ENCODE assay signal across 8 cellular contexts in genomic region chr2:188976545-188977268, GRCh38. TPM values are rescaled to one million over a fixed set of nuclear protein-coding genes. Genes with fewer than 3 reads are reported as not detected.
DNase-seq lines count a peak whose midpoint lies in the region; ATAC-seq and TF ChIP-seq lines count a peak whose summit lies in the region.

No MANE protein-coding gene starts in this region.

- peak; percentile 51 for DNase-seq in H4 (ENCODE audit: low spot score)
- DNase-seq in heart right ventricle = no peak
- DNase-seq in lower leg skin (ENCODE audit: low spot score in 2 of 2) = no peak
- DNase-seq in CD14-positive monocyte (ENCODE audit: low spot score) = no peak
- no peak for DNase-seq in GM19238 (ENCODE audit: insufficient read length, low spot score)

- intact Hi-C loops in heart right ventricle (cut with DNase I) (loop anchor here in 7 of 10 donors (5.0 to 10.0 kb wide), 10 partner anchors 39 to 454 kb away; no protein-coding TSS in a partner anchor), lower leg skin (cut with DNase I; ENCODE audit: low total_unique reads) (no loop called here), CD14-positive monocyte (cut with micrococcal nuclease) (no loop called here)

- no peaks in the 10 kb centered on the region for H3K4me1 Mint-ChIP-seq in CD14-positive monocyte

- H3K27me3 ChIP-seq in heart right ventricle (no peaks in the 10 kb centered on the region), skeletal muscle tissue (ENCODE audit: control insufficient read depth in 3 of 3, insufficient read depth in 3 of 3, low read length in 3 of 3) (peaks cover 0 to 2% (median 0%) of the 10 kb centered on the region in 3 donors)

- H3K9ac ChIP-seq in skeletal muscle tissue (ENCODE audit: low read depth in 1 of 3, low read length in 3 of 3) = peak overlapping the region; percentile 35 to 78 (median 47)

- H3K9me3 Mint-ChIP-seq in CD14-positive monocyte = peaks cover 0 to 2% (median 0%) of the 10 kb centered on the region in 7 donors

- peak; percentile 19 for ATAC-seq in SK-N-SH treated with all-trans-retinoic acid at 6 μM for 48 hours
- ATAC-seq in heart right ventricle = peak in 2 of 8 donors; percentile 20 to 45
- no peak for ATAC-seq in GM21515 (IDR thresholded peaks at IDR 0.05; ENCODE audit: unreplicated experiment)

- peak overlapping the region; percentile 49 to 87 (median 79) for H3K27ac ChIP-seq in heart right ventricle
- H3K27ac ChIP-seq in skeletal muscle tissue (ENCODE audit: low read depth, low read length) = peak overlapping the region; percentile 71

- no peak for TF ChIP-seq POLR2A in lower leg skin (IDR thresholded peaks at IDR 0.05)

- peaks cover 0 to under 1% (median 0%) of the 10 kb centered on the region in 9 donors for H3K4me1 ChIP-seq in heart right ventricle
- H3K4me1 ChIP-seq in skeletal muscle tissue (ENCODE audit: control insufficient read depth in 3 of 3, insufficient read depth in 3 of 3, low read length in 3 of 3) = no peaks in the 10 kb centered on the region

- H3K9me3 ChIP-seq in heart right ventricle = no peaks in the 10 kb centered on the region
- H3K9me3 ChIP-seq in skeletal muscle tissue (ENCODE audit: control insufficient read depth in 3 of 3, low read length in 3 of 3) = no peaks in the 10 kb centered on the region

- 49 to 61% methylated on average over 8 of the region's 8 CpGs for WGBS in heart right ventricle, 2 donors
- 32 to 35% methylated on average over 8 of the region's 8 CpGs for WGBS in lower leg skin, 2 donors

- H3K27ac Mint-ChIP-seq in CD14-positive monocyte = no peak overlapping the region

- no peak overlapping the region for H3K4me3 Mint-ChIP-seq in CD14-positive monocyte

- H3K36me3 Mint-ChIP-seq in CD14-positive monocyte = no peaks in the 10 kb centered on the region

- H3K36me3 ChIP-seq in heart right ventricle (no peaks in the 10 kb centered on the region), skeletal muscle tissue (ENCODE audit: control insufficient read depth in 3 of 3, insufficient read depth in 3 of 3, low read length in 3 of 3) (no peaks in the 10 kb centered on the region)

- H3K27me3 Mint-ChIP-seq in CD14-positive monocyte (ENCODE audit: low read depth in 3 of 3) = peaks cover 0 to 2% (median 0%) of the 10 kb centered on the region in 3 donors

- peak overlapping the region in 9 of 10 donors; percentile 35 to 60 (median 53) for H3K4me3 ChIP-seq in heart right ventricle
- H3K4me3 ChIP-seq in skeletal muscle tissue (ENCODE audit: low read length in 3 of 3) = peak overlapping the region; percentile 54 to 64 (median 55)
- H3K4me3 ChIP-seq in lower leg skin (ENCODE audit: low read depth, poor library complexity, severe bottlenecking) = no peak overlapping the region

- TF ChIP-seq CTCF in heart right ventricle (IDR thresholded peaks at IDR 0.05) = peak in 8 of 9 donors; percentile 28 to 61 (median 42)
- TF ChIP-seq CTCF in lower leg skin (IDR thresholded peaks at IDR 0.05) = no peak
- TF ChIP-seq CTCF in CD14-positive monocyte (IDR thresholded peaks at IDR 0.05) = no peak

TF ChIP-seq in SK-N-SH treated with all-trans-retinoic acid at 6 μM for 48 hours, 23 proteins besides CTCF, POLR2A, EP300 and RAD21:
- TF ChIP-seq ISL1 (CRISPR knock-in tag; IDR thresholded peaks at IDR 0.05) (peak; percentile 42), ZNF565 (CRISPR knock-in tag; conservative IDR thresholded peaks at IDR 0.05; ENCODE audit: low read depth) (no peak), PATZ1 (CRISPR knock-in tag; IDR thresholded peaks at IDR 0.05; ENCODE audit: borderline replicate concordance) (no peak)

RNA-seq across cellular contexts. Expression of gene COL3A1, which starts 2.5 kb away (rescaled TPM):
- total RNA-seq in H4 (2014; rRNA removed; shearing (Covaris generic)) = 70.4 and 74.5 TPM in 2 replicates
- 100 to 1,000 TPM in 3 of 10 donors, 10 to 100 TPM in 7; 53.9 to 700 (median 73.5) TPM for total RNA-seq in heart right ventricle
- polyA plus RNA-seq in heart right ventricle = 100 to 1,000 TPM in 1 of 2 donors, 10 to 100 TPM in 1; 33.5 to 173 TPM
- total RNA-seq in skeletal muscle tissue = 6,920 TPM
- total RNA-seq in lower leg skin = 100 to 1,000 TPM in 1 of 4 donors, 10 to 100 TPM in 3; 16.7 to 142 (median 24.9) TPM
- not detected for polyA plus RNA-seq in CD14-positive monocyte

Comparison
In these comparisons a context has a peak if more than half of its experiments do, and no peak if none do; other contexts are left out.
1. CTCF ChIP-seq: peak in heart right ventricle (8 of 9); none in lower leg skin (0 of 3) and CD14-positive monocyte (single experiment).
2. intact Hi-C loops: an anchor here in heart right ventricle (5.0 to 10.0 kb wide); none called in lower leg skin and CD14-positive monocyte.